ENCODE assay signal across 22 cellular contexts in the genomic region with DNA sequence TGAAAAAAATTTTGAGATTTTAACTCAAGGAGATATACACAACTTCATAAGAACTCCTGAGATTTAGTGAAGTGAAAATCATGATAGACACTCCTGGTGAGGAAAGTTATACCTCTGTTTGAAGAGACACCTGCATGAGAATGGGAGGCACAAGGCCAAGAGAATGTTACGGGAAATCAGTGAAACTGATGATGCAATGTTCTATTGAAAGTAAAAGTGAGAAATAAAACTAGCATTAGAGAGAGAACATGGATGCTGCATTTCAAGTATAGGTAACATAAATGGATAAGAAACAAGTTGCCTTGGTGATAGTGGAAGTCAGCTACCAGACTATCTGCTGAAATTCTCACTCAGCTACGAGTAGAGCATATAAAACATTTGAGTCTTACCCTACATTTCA.
DNase-seq lines count a peak whose midpoint lies in the region; ATAC-seq and TF ChIP-seq lines count a peak whose summit lies in the region.
"Had no signal": no experiment of that assay in that cellular context is flagged by ENCODE, and none has a peak within 500 bp of the region (broad histone marks: within the 10 kb centered on the region; RNA-seq: fewer than 3 reads in every experiment).

No MANE protein-coding gene starts in this region.

- no peak overlapping the region for H3K9ac ChIP-seq in colonic mucosa (ENCODE audit: low read depth in 2 of 2, low read length in 2 of 2)

- POLR2A ChIA-PET in HEK293 (lab: Yijun Ruan, JAX): no interaction called here

- TF ChIP-seq CTCF in HEK293 (tag by site-specific recombination; IDR thresholded peaks at IDR 0.05): no peak
- TF ChIP-seq CTCF in colonic mucosa (IDR thresholded peaks at IDR 0.05): no peak

- no peaks in the 10 kb centered on the region for H3K36me3 ChIP-seq in HEK293 (ENCODE audit: control insufficient read depth in 2 of 2, insufficient read depth in 1 of 2, low read length in 2 of 2)
- no peaks in the 10 kb centered on the region for H3K36me3 ChIP-seq in colonic mucosa
- H3K36me3 ChIP-seq: BE2C, MG63 had no signal

- intact Hi-C loops in colonic mucosa (cut with DNase I): no loop called here

- H3K4me3 ChIP-seq in HEK293 (ENCODE audit: low read depth, low read length): no peak overlapping the region
- H3K4me3 ChIP-seq in colonic mucosa: no peak overlapping the region
- H3K4me3 ChIP-seq: MG63 had no signal

- CTCF ChIA-PET in HEK293 (lab: Yijun Ruan, JAX): interaction anchor here (0.5 kb wide), 1 partner anchor 857 kb away, joined by 3 read pairs; no protein-coding TSS in a partner anchor

- H3K4me1 ChIP-seq in HEK293 (ENCODE audit: control insufficient read depth, insufficient read depth, low read length) (no peaks in the 10 kb centered on the region; the same call in 1 of the 2 replicates), colonic mucosa (no peaks in the 10 kb centered on the region)
- H3K4me1 ChIP-seq: BE2C had no signal

- ATAC-seq in GM18511 (IDR thresholded peaks at IDR 0.05; ENCODE audit: unreplicated experiment): peak; percentile 58
- peak; percentile 86 for ATAC-seq in GM19395 (IDR thresholded peaks at IDR 0.05; ENCODE audit: unreplicated experiment)
- ATAC-seq in HG03432 (IDR thresholded peaks at IDR 0.05; ENCODE audit: unreplicated experiment): peak; percentile 69
- ATAC-seq in GM19467 (IDR thresholded peaks at IDR 0.05; ENCODE audit: unreplicated experiment): no peak

- DNase-seq in colonic mucosa (no peak), GM19240 (ENCODE audit: insufficient read length, low spot score) (no peak)
- DNase-seq in NK-92 treated with Interleukin-12 subunit alpha and Interleukin-12 subunit beta, amount 100 ng/mL, for 24 hours (lab: John Stamatoyannopoulos, UW): no peak
- DNase-seq: BE2C; CD4-positive, CD25-positive, alpha-beta regulatory T cell; DMS153; GDM1; H7; Kasumi-1; MG63; NCI-H1048; NCI-H1436; NCI-H1930; NCI-H226; NCI-H524; T-helper 1 cell had no signal

- H3K27ac ChIP-seq in HEK293 (ENCODE audit: extremely low read depth, low read depth, low read length): no peak overlapping the region
- no peak overlapping the region for H3K27ac ChIP-seq in colonic mucosa
- H3K27ac ChIP-seq: HL-60 had no signal

- H3K9me3 ChIP-seq in HEK293 (ENCODE audit: control insufficient read depth, insufficient read depth, low read depth, low read length) (no peaks in the 10 kb centered on the region), colonic mucosa (no peaks in the 10 kb centered on the region)
- H3K9me3 ChIP-seq: BE2C, MG63 had no signal

- H3K27me3 ChIP-seq in colonic mucosa: no peaks in the 10 kb centered on the region
- H3K27me3 ChIP-seq: BE2C, MG63 had no signal

TF ChIP-seq in HEK293, 187 proteins besides CTCF, POLR2A, EP300 and RAD21:
- TF ChIP-seq PRDM1 (tag by site-specific recombination; IDR thresholded peaks at IDR 0.05) (peak; percentile 57), ZEB2 (tag by site-specific recombination; IDR thresholded peaks at IDR 0.05) (no peak)
